In the genomic region with DNA sequence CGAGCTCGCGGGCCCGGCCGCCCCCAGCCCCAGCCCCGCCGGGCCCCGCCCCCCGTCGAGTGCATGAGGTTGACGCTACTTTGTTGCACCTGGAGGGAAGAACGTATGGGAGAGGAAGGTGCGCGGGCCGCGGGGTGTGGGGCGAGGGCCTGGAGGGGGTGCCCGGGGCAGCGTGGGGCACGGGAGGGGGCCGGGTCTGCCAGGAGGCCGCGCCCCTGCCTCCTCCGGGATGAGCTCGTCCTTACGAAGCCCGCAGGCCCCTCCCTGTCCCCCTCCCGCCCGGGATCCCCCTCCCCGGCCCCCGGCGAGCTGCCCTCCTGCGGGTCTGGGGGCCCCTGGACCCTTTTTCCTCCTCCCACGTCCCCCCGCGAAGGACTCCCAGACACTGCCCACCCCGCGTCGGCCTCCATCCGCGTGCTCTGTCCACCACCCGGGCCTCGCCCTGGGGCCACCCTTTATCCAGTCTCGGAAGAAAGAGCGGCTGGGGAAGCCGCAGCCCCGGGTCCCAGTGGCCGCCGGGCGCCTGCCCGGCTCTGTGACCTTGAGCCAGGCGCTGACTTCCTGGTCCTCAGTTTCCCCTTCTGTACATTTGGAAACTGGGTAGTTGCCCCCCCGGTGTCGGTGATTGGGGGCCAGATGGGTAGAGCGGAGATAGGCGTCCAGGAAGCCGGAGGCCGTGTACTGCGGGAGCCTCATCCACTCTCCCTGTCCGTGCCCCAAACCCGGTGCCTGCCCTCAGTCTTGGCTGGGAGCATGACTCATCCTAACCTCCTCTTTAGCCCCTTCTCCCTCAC, we compare ENCODE assay signal across 1 cellular context.
A peak's percentile ranks its signal among the peaks of the same experiment; 100 is the strongest.
TF ChIP-seq lines count a peak whose summit lies in the region.

No MANE protein-coding gene starts in this region.

TF ChIP-seq in HepG2, 621 proteins besides CTCF, POLR2A, EP300 and RAD21 (continued from another document and continues in another):
- TF ChIP-seq, protein P1, sequence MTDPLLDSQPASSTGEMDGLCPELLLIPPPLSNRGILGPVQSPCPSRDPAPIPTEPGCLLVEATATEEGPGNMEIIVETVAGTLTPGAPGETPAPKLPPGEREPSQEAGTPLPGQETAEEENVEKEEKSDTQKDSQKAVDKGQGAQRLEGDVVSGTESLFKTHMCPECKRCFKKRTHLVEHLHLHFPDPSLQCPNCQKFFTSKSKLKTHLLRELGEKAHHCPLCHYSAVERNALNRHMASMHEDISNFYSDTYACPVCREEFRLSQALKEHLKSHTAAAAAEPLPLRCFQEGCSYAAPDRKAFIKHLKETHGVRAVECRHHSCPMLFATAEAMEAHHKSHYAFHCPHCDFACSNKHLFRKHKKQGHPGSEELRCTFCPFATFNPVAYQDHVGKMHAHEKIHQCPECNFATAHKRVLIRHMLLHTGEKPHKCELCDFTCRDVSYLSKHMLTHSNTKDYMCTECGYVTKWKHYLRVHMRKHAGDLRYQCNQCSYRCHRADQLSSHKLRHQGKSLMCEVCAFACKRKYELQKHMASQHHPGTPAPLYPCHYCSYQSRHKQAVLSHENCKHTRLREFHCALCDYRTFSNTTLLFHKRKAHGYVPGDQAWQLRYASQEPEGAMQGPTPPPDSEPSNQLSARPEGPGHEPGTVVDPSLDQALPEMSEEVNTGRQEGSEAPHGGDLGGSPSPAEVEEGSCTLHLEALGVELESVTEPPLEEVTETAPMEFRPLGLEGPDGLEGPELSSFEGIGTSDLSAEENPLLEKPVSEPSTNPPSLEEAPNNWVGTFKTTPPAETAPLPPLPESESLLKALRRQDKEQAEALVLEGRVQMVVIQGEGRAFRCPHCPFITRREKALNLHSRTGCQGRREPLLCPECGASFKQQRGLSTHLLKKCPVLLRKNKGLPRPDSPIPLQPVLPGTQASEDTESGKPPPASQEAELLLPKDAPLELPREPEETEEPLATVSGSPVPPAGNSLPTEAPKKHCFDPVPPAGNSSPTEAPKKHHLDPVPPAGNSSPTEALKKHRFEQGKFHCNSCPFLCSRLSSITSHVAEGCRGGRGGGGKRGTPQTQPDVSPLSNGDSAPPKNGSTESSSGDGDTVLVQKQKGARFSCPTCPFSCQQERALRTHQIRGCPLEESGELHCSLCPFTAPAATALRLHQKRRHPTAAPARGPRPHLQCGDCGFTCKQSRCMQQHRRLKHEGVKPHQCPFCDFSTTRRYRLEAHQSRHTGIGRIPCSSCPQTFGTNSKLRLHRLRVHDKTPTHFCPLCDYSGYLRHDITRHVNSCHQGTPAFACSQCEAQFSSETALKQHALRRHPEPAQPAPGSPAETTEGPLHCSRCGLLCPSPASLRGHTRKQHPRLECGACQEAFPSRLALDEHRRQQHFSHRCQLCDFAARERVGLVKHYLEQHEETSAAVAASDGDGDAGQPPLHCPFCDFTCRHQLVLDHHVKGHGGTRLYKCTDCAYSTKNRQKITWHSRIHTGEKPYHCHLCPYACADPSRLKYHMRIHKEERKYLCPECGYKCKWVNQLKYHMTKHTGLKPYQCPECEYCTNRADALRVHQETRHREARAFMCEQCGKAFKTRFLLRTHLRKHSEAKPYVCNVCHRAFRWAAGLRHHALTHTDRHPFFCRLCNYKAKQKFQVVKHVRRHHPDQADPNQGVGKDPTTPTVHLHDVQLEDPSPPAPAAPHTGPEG (CRISPR knock-in tag; IDR thresholded peaks at IDR 0.05) = no peak
- TF ChIP-seq ZNF468 (CRISPR knock-in tag; IDR thresholded peaks at IDR 0.05) (no peak), SP2 (CRISPR knock-in tag; IDR thresholded peaks at IDR 0.05) (no peak), CENPX (CRISPR knock-in tag; IDR thresholded peaks at IDR 0.05) (no peak), ZNF782 (CRISPR knock-in tag; IDR thresholded peaks at IDR 0.05; ENCODE audit: borderline replicate concordance) (no peak), ELF1 (CRISPR knock-in tag; IDR thresholded peaks at IDR 0.05) (no peak; the same call in 1 of the 2 replicates), GMEB2 (CRISPR knock-in tag; IDR thresholded peaks at IDR 0.05; ENCODE audit: low read depth) (no peak), HDAC1 (CRISPR knock-in tag; IDR thresholded peaks at IDR 0.05) (peak; percentile 40; the same call in 1 of the 2 replicates), ZNF264 (CRISPR knock-in tag; IDR thresholded peaks at IDR 0.05) (no peak), MTERF4 (CRISPR knock-in tag; IDR thresholded peaks at IDR 0.05) (no peak), CENPT (CRISPR knock-in tag; IDR thresholded peaks at IDR 0.05; ENCODE audit: low read depth) (no peak), ZFP37 (CRISPR knock-in tag; IDR thresholded peaks at IDR 0.05; ENCODE audit: borderline replicate concordance) (no peak), MATR3 (CRISPR knock-in tag; IDR thresholded peaks at IDR 0.05) (no peak), NCOA5 (CRISPR knock-in tag; IDR thresholded peaks at IDR 0.05) (no peak), ZNF350 (CRISPR knock-in tag; IDR thresholded peaks at IDR 0.05; ENCODE audit: borderline replicate concordance, low read depth) (0 out of 2 replicates have a peak, but pooled peaks have one; percentile 9), ZNF672 (CRISPR knock-in tag; IDR thresholded peaks at IDR 0.05) (no peak), ZNF670 (CRISPR knock-in tag; IDR thresholded peaks at IDR 0.05; ENCODE audit: borderline replicate concordance) (no peak), NFIB (CRISPR knock-in tag; IDR thresholded peaks at IDR 0.05; ENCODE audit: borderline replicate concordance) (no peak), CREM (IDR thresholded peaks at IDR 0.05) (no peak), CREM (CRISPR knock-in tag; IDR thresholded peaks at IDR 0.05) (no peak), TBX2 (CRISPR knock-in tag; IDR thresholded peaks at IDR 0.05; ENCODE audit: borderline replicate concordance) (no peak), KMT2B (CRISPR knock-in tag; IDR thresholded peaks at IDR 0.05) (no peak), HOXA7 (CRISPR knock-in tag; IDR thresholded peaks at IDR 0.05) (no peak), NFKBIZ (CRISPR knock-in tag; IDR thresholded peaks at IDR 0.05) (no peak), FOSL2 (CRISPR knock-in tag; IDR thresholded peaks at IDR 0.05) (peak; percentile 75), ZNF143 (CRISPR knock-in tag; IDR thresholded peaks at IDR 0.05) (no peak), ZFX (CRISPR knock-in tag; IDR thresholded peaks at IDR 0.05; ENCODE audit: low read depth) (no peak), TEAD3 (CRISPR knock-in tag; optimal IDR thresholded peaks at IDR 0.05; ENCODE audit: borderline replicate concordance) (peak; percentile 19), ZBTB7B (CRISPR knock-in tag; IDR thresholded peaks at IDR 0.05) (no peak), ATF2 (CRISPR knock-in tag; IDR thresholded peaks at IDR 0.05) (no peak)
- TF ChIP-seq, protein P2, sequence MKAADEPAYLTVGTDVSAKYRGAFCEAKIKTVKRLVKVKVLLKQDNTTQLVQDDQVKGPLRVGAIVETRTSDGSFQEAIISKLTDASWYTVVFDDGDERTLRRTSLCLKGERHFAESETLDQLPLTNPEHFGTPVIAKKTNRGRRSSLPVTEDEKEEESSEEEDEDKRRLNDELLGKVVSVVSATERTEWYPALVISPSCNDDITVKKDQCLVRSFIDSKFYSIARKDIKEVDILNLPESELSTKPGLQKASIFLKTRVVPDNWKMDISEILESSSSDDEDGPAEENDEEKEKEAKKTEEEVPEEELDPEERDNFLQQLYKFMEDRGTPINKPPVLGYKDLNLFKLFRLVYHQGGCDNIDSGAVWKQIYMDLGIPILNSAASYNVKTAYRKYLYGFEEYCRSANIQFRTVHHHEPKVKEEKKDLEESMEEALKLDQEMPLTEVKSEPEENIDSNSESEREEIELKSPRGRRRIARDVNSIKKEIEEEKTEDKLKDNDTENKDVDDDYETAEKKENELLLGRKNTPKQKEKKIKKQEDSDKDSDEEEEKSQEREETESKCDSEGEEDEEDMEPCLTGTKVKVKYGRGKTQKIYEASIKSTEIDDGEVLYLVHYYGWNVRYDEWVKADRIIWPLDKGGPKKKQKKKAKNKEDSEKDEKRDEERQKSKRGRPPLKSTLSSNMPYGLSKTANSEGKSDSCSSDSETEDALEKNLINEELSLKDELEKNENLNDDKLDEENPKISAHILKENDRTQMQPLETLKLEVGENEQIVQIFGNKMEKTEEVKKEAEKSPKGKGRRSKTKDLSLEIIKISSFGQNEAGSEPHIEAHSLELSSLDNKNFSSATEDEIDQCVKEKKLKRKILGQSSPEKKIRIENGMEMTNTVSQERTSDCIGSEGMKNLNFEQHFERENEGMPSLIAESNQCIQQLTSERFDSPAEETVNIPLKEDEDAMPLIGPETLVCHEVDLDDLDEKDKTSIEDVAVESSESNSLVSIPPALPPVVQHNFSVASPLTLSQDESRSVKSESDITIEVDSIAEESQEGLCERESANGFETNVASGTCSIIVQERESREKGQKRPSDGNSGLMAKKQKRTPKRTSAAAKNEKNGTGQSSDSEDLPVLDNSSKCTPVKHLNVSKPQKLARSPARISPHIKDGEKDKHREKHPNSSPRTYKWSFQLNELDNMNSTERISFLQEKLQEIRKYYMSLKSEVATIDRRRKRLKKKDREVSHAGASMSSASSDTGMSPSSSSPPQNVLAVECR (CRISPR knock-in tag; IDR thresholded peaks at IDR 0.05; ENCODE audit: borderline replicate concordance) = peak; percentile 42
- TF ChIP-seq, protein P3, sequence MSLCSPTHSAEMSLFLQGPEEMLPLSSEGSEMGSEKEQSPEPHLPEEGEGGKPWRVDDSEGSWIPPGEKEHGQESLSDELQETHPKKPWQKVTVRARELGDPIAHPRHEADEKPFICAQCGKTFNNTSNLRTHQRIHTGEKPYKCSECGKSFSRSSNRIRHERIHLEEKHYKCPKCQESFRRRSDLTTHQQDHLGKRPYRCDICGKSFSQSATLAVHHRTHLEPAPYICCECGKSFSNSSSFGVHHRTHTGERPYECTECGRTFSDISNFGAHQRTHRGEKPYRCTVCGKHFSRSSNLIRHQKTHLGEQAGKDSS (CRISPR knock-in tag; IDR thresholded peaks at IDR 0.05; ENCODE audit: borderline replicate concordance, low read depth) = no peak
- TF ChIP-seq, protein P4, sequence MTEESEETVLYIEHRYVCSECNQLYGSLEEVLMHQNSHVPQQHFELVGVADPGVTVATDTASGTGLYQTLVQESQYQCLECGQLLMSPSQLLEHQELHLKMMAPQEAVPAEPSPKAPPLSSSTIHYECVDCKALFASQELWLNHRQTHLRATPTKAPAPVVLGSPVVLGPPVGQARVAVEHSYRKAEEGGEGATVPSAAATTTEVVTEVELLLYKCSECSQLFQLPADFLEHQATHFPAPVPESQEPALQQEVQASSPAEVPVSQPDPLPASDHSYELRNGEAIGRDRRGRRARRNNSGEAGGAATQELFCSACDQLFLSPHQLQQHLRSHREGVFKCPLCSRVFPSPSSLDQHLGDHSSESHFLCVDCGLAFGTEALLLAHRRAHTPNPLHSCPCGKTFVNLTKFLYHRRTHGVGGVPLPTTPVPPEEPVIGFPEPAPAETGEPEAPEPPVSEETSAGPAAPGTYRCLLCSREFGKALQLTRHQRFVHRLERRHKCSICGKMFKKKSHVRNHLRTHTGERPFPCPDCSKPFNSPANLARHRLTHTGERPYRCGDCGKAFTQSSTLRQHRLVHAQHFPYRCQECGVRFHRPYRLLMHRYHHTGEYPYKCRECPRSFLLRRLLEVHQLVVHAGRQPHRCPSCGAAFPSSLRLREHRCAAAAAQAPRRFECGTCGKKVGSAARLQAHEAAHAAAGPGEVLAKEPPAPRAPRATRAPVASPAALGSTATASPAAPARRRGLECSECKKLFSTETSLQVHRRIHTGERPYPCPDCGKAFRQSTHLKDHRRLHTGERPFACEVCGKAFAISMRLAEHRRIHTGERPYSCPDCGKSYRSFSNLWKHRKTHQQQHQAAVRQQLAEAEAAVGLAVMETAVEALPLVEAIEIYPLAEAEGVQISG (CRISPR knock-in tag; IDR thresholded peaks at IDR 0.05) = no peak
- TF ChIP-seq, protein P5, sequence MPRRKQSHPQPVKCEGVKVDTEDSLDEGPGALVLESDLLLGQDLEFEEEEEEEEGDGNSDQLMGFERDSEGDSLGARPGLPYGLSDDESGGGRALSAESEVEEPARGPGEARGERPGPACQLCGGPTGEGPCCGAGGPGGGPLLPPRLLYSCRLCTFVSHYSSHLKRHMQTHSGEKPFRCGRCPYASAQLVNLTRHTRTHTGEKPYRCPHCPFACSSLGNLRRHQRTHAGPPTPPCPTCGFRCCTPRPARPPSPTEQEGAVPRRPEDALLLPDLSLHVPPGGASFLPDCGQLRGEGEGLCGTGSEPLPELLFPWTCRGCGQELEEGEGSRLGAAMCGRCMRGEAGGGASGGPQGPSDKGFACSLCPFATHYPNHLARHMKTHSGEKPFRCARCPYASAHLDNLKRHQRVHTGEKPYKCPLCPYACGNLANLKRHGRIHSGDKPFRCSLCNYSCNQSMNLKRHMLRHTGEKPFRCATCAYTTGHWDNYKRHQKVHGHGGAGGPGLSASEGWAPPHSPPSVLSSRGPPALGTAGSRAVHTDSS (CRISPR knock-in tag; conservative IDR thresholded peaks at IDR 0.05) = no peak
- TF ChIP-seq, protein P6, sequence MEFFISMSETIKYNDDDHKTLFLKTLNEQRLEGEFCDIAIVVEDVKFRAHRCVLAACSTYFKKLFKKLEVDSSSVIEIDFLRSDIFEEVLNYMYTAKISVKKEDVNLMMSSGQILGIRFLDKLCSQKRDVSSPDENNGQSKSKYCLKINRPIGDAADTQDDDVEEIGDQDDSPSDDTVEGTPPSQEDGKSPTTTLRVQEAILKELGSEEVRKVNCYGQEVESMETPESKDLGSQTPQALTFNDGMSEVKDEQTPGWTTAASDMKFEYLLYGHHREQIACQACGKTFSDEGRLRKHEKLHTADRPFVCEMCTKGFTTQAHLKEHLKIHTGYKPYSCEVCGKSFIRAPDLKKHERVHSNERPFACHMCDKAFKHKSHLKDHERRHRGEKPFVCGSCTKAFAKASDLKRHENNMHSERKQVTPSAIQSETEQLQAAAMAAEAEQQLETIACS (CRISPR knock-in tag; IDR thresholded peaks at IDR 0.05) = no peak
